ENCODE assay signal across 4 cellular contexts in the genomic region with DNA sequence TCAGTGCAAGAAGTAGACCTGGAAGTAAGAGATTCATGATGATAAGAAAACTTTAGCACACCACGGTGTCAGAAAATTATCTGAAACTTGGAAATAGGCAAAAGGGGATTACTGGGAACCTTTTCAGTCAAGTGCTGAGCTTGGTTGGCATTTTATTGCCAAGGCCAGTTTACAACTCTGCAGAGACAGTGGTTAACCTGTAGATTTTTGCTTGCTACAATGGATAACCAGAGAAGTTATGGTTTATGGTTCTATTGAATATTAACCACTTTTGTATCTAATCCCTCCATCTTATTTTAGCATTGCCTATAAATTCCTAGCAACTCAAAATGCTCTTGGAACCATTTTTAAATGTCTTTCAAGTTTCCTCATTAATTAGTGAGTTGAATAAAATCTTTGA. TPM values are rescaled to one million over a fixed set of nuclear protein-coding genes. Genes with fewer than 3 reads are reported as not detected.
"Had no signal": no experiment of that assay in that cellular context is flagged by ENCODE, and none has a peak within 500 bp of the region (broad histone marks: within the 10 kb centered on the region; RNA-seq: fewer than 3 reads in every experiment).

No MANE protein-coding gene starts in this region.

- DNase-seq: GDM1, GF-D8 had no signal

- H3K4me3 ChIP-seq: GM12878 had no signal

- ATAC-seq: GM12878 had no signal

RNA-seq across cellular contexts. Expression of a gene that starts 13.3 kb away (rescaled TPM):
- total RNA-seq: G401 had no signal
